In the genomic region with DNA sequence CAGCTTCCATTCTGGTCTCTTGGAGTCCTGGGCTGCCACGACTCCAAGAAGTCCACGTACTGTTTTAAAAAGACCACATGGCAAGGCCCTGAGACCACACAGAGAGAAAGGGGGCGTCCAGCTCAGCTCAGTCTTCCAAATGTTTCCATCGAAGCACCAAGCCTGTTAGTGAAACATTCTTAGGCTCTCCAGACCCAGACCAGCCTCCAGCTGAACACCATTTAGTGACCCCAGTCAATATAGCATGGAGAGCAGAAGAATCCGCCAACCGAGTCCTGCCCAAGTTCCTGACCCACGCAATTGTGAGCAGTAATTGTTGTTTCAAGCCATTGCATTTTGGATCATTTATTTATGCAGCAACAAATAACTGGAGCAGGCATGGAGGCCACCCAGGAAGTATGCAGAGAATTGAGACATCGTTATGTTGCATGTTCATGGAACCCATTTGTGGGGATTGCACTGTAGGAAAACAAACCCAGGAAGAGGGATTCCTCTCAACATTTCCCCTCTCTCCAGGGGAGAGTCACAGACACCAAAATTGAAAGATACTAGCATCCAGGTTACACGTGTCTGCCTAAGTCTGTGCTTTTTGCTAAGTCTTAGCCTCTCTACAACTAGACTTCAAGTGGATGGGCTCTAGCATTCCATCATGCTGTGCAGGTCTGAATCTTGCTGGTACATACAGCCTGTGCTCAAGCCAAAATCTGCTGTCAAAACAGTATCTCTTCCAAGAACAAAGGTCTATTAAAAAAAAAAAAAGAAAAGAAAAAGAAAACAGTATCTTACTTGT, we compare ENCODE assay signal across 28 cellular contexts.
"Had no signal": no experiment of that assay in that cellular context is flagged by ENCODE, and none has a peak within 500 bp of the region (broad histone marks: within the 10 kb centered on the region; RNA-seq: fewer than 3 reads in every experiment).

No MANE protein-coding gene starts in this region.

- H3K27me3 ChIP-seq: MG63, SJCRH30 had no signal

- H2AFZ ChIP-seq: PC-9 had no signal

- H3K4me2 ChIP-seq: PC-9, SK-N-SH had no signal

- H3K9me3 ChIP-seq: MG63, SJCRH30, SK-N-SH had no signal

- H3K36me3 ChIP-seq: MG63, SJCRH30 had no signal

- H3K4me3 ChIP-seq: MG63, PC-9, SJCRH30 had no signal

- FAIRE-seq: RCC 7860 had no signal

- H3K27ac ChIP-seq: PC-9, RWPE1, SJCRH30 had no signal

- DNase-seq: Kasumi-1, NCI-H1048, NCI-H1105 treated with DMSO at 0.1 percent for 48 hours, NCI-H1436, NCI-H146, NCI-H1694, NCI-H187, NCI-H1930, NCI-H2081 treated with DMSO at 0.1 percent for 48 hours, NCI-H2107, NCI-H2171, NCI-H226, NCI-H446 treated with DMSO at 0.1 percent for 48 hours, NCI-H510A, NCI-H524, NCI-H526, NCI-H774, PC-9, SHP77, SIG-M5, SJCRH30, SK-N-SH, SW 1271 had no signal

- H3K9ac ChIP-seq: SK-N-SH had no signal

- H3K4me1 ChIP-seq: SJCRH30 had no signal

- ATAC-seq: Panc1, Right ventricle myocardium inferior had no signal
